Comparison of ENCODE assay signal across 19 cellular contexts in the genomic region with DNA sequence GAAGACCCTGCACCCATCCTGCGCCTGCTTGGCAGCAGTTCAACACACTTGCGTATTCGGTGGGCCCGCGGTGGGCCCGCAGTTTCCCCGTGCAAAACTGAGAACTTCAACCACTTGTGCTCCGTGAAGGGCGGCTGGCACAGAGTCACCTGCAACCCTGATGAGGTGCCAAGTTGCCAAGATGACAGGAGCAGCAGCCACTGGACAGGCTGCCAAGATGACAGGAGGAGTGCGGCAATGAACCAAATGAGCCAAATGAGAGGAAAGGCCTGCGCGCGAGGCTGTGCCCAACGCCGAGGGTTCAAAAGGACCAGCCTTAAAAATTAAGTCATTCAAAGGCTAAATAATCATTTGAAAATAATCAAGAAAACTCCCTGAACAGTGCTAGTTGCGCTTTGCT. TPM values are rescaled to one million over a fixed set of nuclear protein-coding genes. Genes with fewer than 3 reads are reported as not detected.
DNase-seq lines count a peak whose midpoint lies in the region; ATAC-seq, FAIRE-seq and TF ChIP-seq lines count a peak whose summit lies in the region.
"Had no signal": no experiment of that assay in that cellular context is flagged by ENCODE, and none has a peak within 500 bp of the region (broad histone marks: within the 10 kb centered on the region; RNA-seq: fewer than 3 reads in every experiment).

No MANE protein-coding gene starts in this region.

- WGBS in K562 (ENCODE audit: insufficient coverage, low coverage, missing lambda C conversion rate), result 93% methylated on average over 11 of the region's 16 CpGs

- H3K27me3 ChIP-seq in K562 (ENCODE audit: control insufficient read depth in 2 of 2, insufficient read depth in 2 of 2, low read length in 2 of 2), result no peaks in the 10 kb centered on the region

- CTCF ChIA-PET in K562 (lab: Yijun Ruan, JAX; ENCODE audit: low intra/inter-chr PET ratio), result no interaction called here

- peaks cover 28% of the 10 kb centered on the region; the same call in 2 of the 3 replicates for H3K79me2 ChIP-seq in K562 (ENCODE audit: control insufficient read depth, insufficient read depth, low read length)

- H3K36me3 ChIP-seq in K562 (ENCODE audit: control insufficient read depth, insufficient read depth, low read length), result peaks cover 98% of the 10 kb centered on the region

- peaks cover 100% of the 10 kb centered on the region for H3K36me3 Mint-ChIP-seq in activated T-cell treated with anti-CD3 and anti-CD28 coated beads, Interleukin-2, amount 50 U/mL, for 24 hours (ENCODE audit: low read depth)
- H3K36me3 Mint-ChIP-seq in stimulated activated effector memory CD8-positive, alpha-beta T cell treated with anti-CD3 and anti-CD28 coated beads, Interleukin-12 subunit alpha, Interleukin-12 subunit beta, amount 100 ng/mL, for 72 hours, result peaks cover 100% of the 10 kb centered on the region

- peaks cover 5% of the 10 kb centered on the region for H3K9me1 ChIP-seq in K562 (ENCODE audit: control insufficient read depth, insufficient read depth, low read length)

- TF ChIP-seq EP300 in K562 (IDR thresholded peaks at IDR 0.05; ENCODE audit: low read length), result no peak

- ATAC-seq in K562 (no peak), left lobe of liver (peak; percentile 86)
- no peak for ATAC-seq in stimulated activated effector memory CD8-positive, alpha-beta T cell treated with anti-CD3 and anti-CD28 coated beads, Interleukin-12 subunit alpha, Interleukin-12 subunit beta, amount 100 ng/mL, for 72 hours
- no peak for ATAC-seq in stimulated activated naive CD8-positive, alpha-beta T cell treated with anti-CD3 and anti-CD28 coated beads, Interleukin-15, Interleukin-2, amounts not matched to agents 100 U/mL and 50 U/mL, for 24 hours
- ATAC-seq: GM12878, PC-3 had no signal

- no TSS peak for BruUV-seq in K562 (replicated peaks; lab: Mats Ljungman, UMichigan)

- FAIRE-seq in K562 (lab: Jason Lieb, UNC), result no peak
- FAIRE-seq: GM12878 had no signal

- no peak for TF ChIP-seq POLR2A in K562 (conservative IDR thresholded peaks at IDR 0.05)

- H3K4me3 ChIP-seq in K562 (no peak overlapping the region), foreskin fibroblast (ENCODE audit: low read depth in 1 of 2, low read length in 2 of 2) (no peak overlapping the region)
- H3K4me3 ChIP-seq: GM12878, GM23248 had no signal

- no peak overlapping the region for H3K27ac ChIP-seq in K562 (ENCODE audit: extremely low read depth, low read depth, low read length)
- H3K27ac ChIP-seq: GM23248 had no signal

- H3K27me3 Mint-ChIP-seq in activated T-cell treated with anti-CD3 and anti-CD28 coated beads, Interleukin-2, amount 50 U/mL, for 24 hours, result no peaks in the 10 kb centered on the region

- H3K4me1 ChIP-seq in K562 (replicated peaks in 1 of 2; ENCODE audit: control insufficient read depth in 2 of 2, insufficient read depth in 2 of 2, low read length in 2 of 2), result peaks cover 0 to 3% of the 10 kb centered on the region in 2 experiments; a peak in 1 of 5 replicates

- POLR2A ChIA-PET in K562 (lab: Yijun Ruan, JAX), result interaction anchor here (1.7 kb wide), 1 partner anchor 31 kb away, joined by 6 read pairs; no protein-coding TSS in a partner anchor

- H4K20me1 ChIP-seq in K562 (replicated peaks; ENCODE audit: control insufficient read depth, insufficient read depth, low read length), result peaks cover 14% of the 10 kb centered on the region; the same call in 1 of the 2 replicates

- no peaks in the 10 kb centered on the region for H3K9me3 Mint-ChIP-seq in activated T-cell treated with anti-CD3 and anti-CD28 coated beads, Interleukin-2, amount 50 U/mL, for 24 hours
- H3K9me3 Mint-ChIP-seq in stimulated activated effector memory CD8-positive, alpha-beta T cell treated with anti-CD3 and anti-CD28 coated beads, Interleukin-12 subunit alpha, Interleukin-12 subunit beta, amount 100 ng/mL, for 72 hours, result no peaks in the 10 kb centered on the region
- H3K9me3 Mint-ChIP-seq: CD14-positive monocyte had no signal

- H3K4me1 Mint-ChIP-seq in activated T-cell treated with anti-CD3 and anti-CD28 coated beads, Interleukin-2, amount 50 U/mL, for 24 hours (ENCODE audit: low read depth), result peaks cover 40% of the 10 kb centered on the region
- peaks cover 39% of the 10 kb centered on the region for H3K4me1 Mint-ChIP-seq in stimulated activated effector memory CD8-positive, alpha-beta T cell treated with anti-CD3 and anti-CD28 coated beads, Interleukin-12 subunit alpha, Interleukin-12 subunit beta, amount 100 ng/mL, for 72 hours
- H3K4me1 Mint-ChIP-seq: CD14-positive monocyte had no signal

- no peaks in the 10 kb centered on the region for H3K9me3 ChIP-seq in K562 (replicated peaks; ENCODE audit: control insufficient read depth, insufficient read depth, low read depth, low read length)

- H2AFZ ChIP-seq in K562 (ENCODE audit: low read depth, low read length), result no peak overlapping the region
- H2AFZ ChIP-seq: GM23248 had no signal

- in situ Hi-C loops in K562 (cut with MboI), result no loop called here

- no peak overlapping the region for H3K9ac ChIP-seq in K562 (ENCODE audit: insufficient read depth in 1 of 2, low read depth in 2 of 2, low read length in 2 of 2)
- H3K9ac ChIP-seq: GM23248 had no signal

- H3K27ac Mint-ChIP-seq in activated T-cell treated with anti-CD3 and anti-CD28 coated beads, Interleukin-2, amount 50 U/mL, for 24 hours, result peak overlapping the region; percentile 57
- H3K27ac Mint-ChIP-seq in stimulated activated effector memory CD8-positive, alpha-beta T cell treated with anti-CD3 and anti-CD28 coated beads, Interleukin-12 subunit alpha, Interleukin-12 subunit beta, amount 100 ng/mL, for 72 hours, result peak overlapping the region; percentile 60

- DNase-seq in activated T-cell treated with anti-CD3 and anti-CD28 coated beads, Interleukin-2, amount 50 U/mL, for 24 hours, result no peak
- no peak for DNase-seq in activated T-cell treated with anti-CD3 and anti-CD28 coated beads, Interleukin-2, amount 50 U/mL, for 48 hours
- no peak for DNase-seq in K562 (ENCODE audit: extremely low read depth in 1 of 4, low spot score in 3 of 4)
- DNase-seq in left lobe of liver (ENCODE audit: low spot score), result peak; percentile 85
- DNase-seq in stimulated activated effector memory CD8-positive, alpha-beta T cell treated with anti-CD3 and anti-CD28 coated beads, Interleukin-12 subunit alpha, Interleukin-12 subunit beta, amount 100 ng/mL, for 72 hours (ENCODE audit: low spot score in 2 of 2), result no peak
- no peak for DNase-seq in stimulated activated naive CD8-positive, alpha-beta T cell treated with anti-CD3 and anti-CD28 coated beads, Interleukin-15, Interleukin-2, amounts not matched to agents 100 U/mL and 50 U/mL, for 24 hours
- no peak for DNase-seq in foreskin fibroblast
- DNase-seq in effector CD8-positive, alpha-beta T cell (lab: John Stamatoyannopoulos, UW), result no peak
- DNase-seq: DMS53, GM23248, MV-4-11, NCI-H1417 treated with DMSO at 0.1 percent for 48 hours, NCI-H2081, NCI-H526 treated with DMSO at 0.1 percent for 48 hours, PC-3 had no signal

- no peak overlapping the region for H3K4me3 Mint-ChIP-seq in activated T-cell treated with anti-CD3 and anti-CD28 coated beads, Interleukin-2, amount 50 U/mL, for 24 hours
- no peak overlapping the region for H3K4me3 Mint-ChIP-seq in stimulated activated effector memory CD8-positive, alpha-beta T cell treated with anti-CD3 and anti-CD28 coated beads, Interleukin-12 subunit alpha, Interleukin-12 subunit beta, amount 100 ng/mL, for 72 hours
- H3K4me3 Mint-ChIP-seq: CD14-positive monocyte had no signal

- no peak for TF ChIP-seq RAD21 in K562 (CRISPR knock-in tag; conservative IDR thresholded peaks at IDR 0.05 in 1 of 2, IDR thresholded peaks at IDR 0.05 in 1 of 2)

- intact Hi-C loops in K562 (cut with micrococcal nuclease), result no loop called here

- no peak overlapping the region for H3K4me2 ChIP-seq in K562 (ENCODE audit: insufficient read depth, low read length)

- no peak for TF ChIP-seq CTCF in K562 (IDR thresholded peaks at IDR 0.05 in 2 of 3, conservative IDR thresholded peaks at IDR 0.05 in 1 of 3; ENCODE audit: insufficient read depth in 2 of 3, low read depth in 1 of 3, low read length in 3 of 3)
- TF ChIP-seq CTCF in foreskin fibroblast (IDR thresholded peaks at IDR 0.05; ENCODE audit: low read depth, low read length), result no peak

RNA-seq across cellular contexts. Expression of a gene that starts 20.1 kb away (rescaled TPM):
- total RNA-seq in K562 (2011; cell fraction: chromatin; rRNA removed; ENCODE audit: low replicate concordance), result 117 and 149 TPM in 2 replicates
- 70.2 and 72.0 TPM in 2 replicates for total RNA-seq in K562 (2011; cell fraction: nucleolus; rRNA removed)
- total RNA-seq in K562 (2011; cell fraction: nucleoplasm; rRNA removed), result 82.5 and 92.1 TPM in 2 replicates
- total RNA-seq in K562 (2014; rRNA removed) (31.2 and 36.7 TPM in 2 replicates), K562 (2014; rRNA removed; fragmentation: Illumina TruSeq; extraction: Trizol) (22.2 and 23.4 TPM in 2 replicates), K562 (2015; rRNA removed; fragmentation: Illumina TruSeq; extraction: Trizol) (26.8 and 27.1 TPM in 2 replicates), K562 (2021) (38.2 and 43.6 TPM in 2 replicates), left lobe of liver (22.8 TPM)
- polyA plus RNA-seq in K562 (2011; rRNA removed) (40.5 and 50.2 TPM in 2 replicates), K562 (2014; fragmentation: Illumina TruSeq; extraction: Trizol) (37.4 and 37.9 TPM in 2 replicates), K562 (2014; fragmentation: Nextera tagmentation; extraction: Ambion mirVana) (1 to 10 TPM; 4.4 to 4.8 TPM), K562 (2014; rRNA removed) (44.3 and 46.8 TPM in 2 replicates)
- 31.2 and 58.5 TPM in 2 replicates for polyA plus RNA-seq in K562 (2011; cell fraction: cytosol; rRNA removed)
- polyA plus RNA-seq in K562 (2011; cell fraction: nucleus; rRNA removed), result 256 and 286 TPM in 2 replicates
- 23.7 and 36.2 TPM in 2 replicates for polyA plus RNA-seq in K562 (2012)
- 32.2 and 34.2 TPM in 2 replicates for polyA minus RNA-seq in K562 (2011; rRNA and poly(A)+ RNA removed)
- 13.9 and 15.7 TPM in 2 replicates for polyA minus RNA-seq in K562 (2011; cell fraction: cytosol; rRNA and poly(A)+ RNA removed)
- polyA minus RNA-seq in K562 (2011; cell fraction: nucleus; rRNA and poly(A)+ RNA removed), result 35.7 and 49.3 TPM in 2 replicates

RNA-seq across cellular contexts. Expression of a gene that starts 31.7 kb away (rescaled TPM):
- 26.6 and 28.0 TPM in 2 replicates for total RNA-seq in K562 (2011; cell fraction: chromatin; rRNA removed; ENCODE audit: low replicate concordance)
- total RNA-seq in K562 (2011; cell fraction: nucleolus; rRNA removed), result 15.2 and 19.5 TPM in 2 replicates
- total RNA-seq in K562 (2011; cell fraction: nucleoplasm; rRNA removed), result 23.8 and 32.1 TPM in 2 replicates
- 22.2 and 26.0 TPM in 2 replicates for total RNA-seq in K562 (2014; rRNA removed)
- 21.8 and 23.4 TPM in 2 replicates for total RNA-seq in K562 (2014; rRNA removed; fragmentation: Illumina TruSeq; extraction: Trizol)
- 22.4 and 23.0 TPM in 2 replicates for total RNA-seq in K562 (2015; rRNA removed; fragmentation: Illumina TruSeq; extraction: Trizol)
- 29.0 and 31.6 TPM in 2 replicates for total RNA-seq in K562 (2021)
- polyA plus RNA-seq in K562 (2011; rRNA removed), result 24.6 and 26.3 TPM in 2 replicates
- polyA plus RNA-seq in K562 (2011; cell fraction: cytosol; rRNA removed), result 20.8 and 25.4 TPM in 2 replicates
- 19.8 and 21.7 TPM in 2 replicates for polyA plus RNA-seq in K562 (2011; cell fraction: nucleus; rRNA removed)
- 21.3 and 23.2 TPM in 2 replicates for polyA plus RNA-seq in K562 (2012)
- 22.2 TPM in 2 replicates for polyA plus RNA-seq in K562 (2014; fragmentation: Illumina TruSeq; extraction: Trizol)
- 10 to 100 TPM in 1 of 2 experiments, 1 to 10 TPM in 1; 7.5 to 12.9 TPM for polyA plus RNA-seq in K562 (2014; fragmentation: Nextera tagmentation; extraction: Ambion mirVana)
- 24.9 and 25.7 TPM in 2 replicates for polyA plus RNA-seq in K562 (2014; rRNA removed)
- 31.4 and 32.6 TPM in 2 replicates for polyA minus RNA-seq in K562 (2011; rRNA and poly(A)+ RNA removed)
- 15.6 and 17.0 TPM in 2 replicates for polyA minus RNA-seq in K562 (2011; cell fraction: cytosol; rRNA and poly(A)+ RNA removed)
- polyA minus RNA-seq in K562 (2011; cell fraction: nucleus; rRNA and poly(A)+ RNA removed), result 6.1 and 10.0 TPM in 2 replicates
- 19.3 TPM for total RNA-seq in left lobe of liver

RNA-seq across cellular contexts. Expression of a gene that starts 44.6 kb away (rescaled TPM):
- 13.1 and 14.9 TPM in 2 replicates for total RNA-seq in K562 (2011; cell fraction: chromatin; rRNA removed; ENCODE audit: low replicate concordance)
- 7.5 and 9.5 TPM in 2 replicates for total RNA-seq in K562 (2011; cell fraction: nucleolus; rRNA removed)
- 8.6 and 8.8 TPM in 2 replicates for total RNA-seq in K562 (2011; cell fraction: nucleoplasm; rRNA removed)
- total RNA-seq in K562 (2014; rRNA removed) (11.1 and 11.2 TPM in 2 replicates), K562 (2014; rRNA removed; fragmentation: Illumina TruSeq; extraction: Trizol) (7.4 and 7.9 TPM in 2 replicates), K562 (2015; rRNA removed; fragmentation: Illumina TruSeq; extraction: Trizol) (9.2 and 10.2 TPM in 2 replicates), K562 (2021) (11.1 and 12.6 TPM in 2 replicates), left lobe of liver (6.2 TPM)
- polyA plus RNA-seq in K562 (2011; rRNA removed) (8.5 and 12.2 TPM in 2 replicates), K562 (2014; fragmentation: Illumina TruSeq; extraction: Trizol) (5.9 and 7.9 TPM in 2 replicates), K562 (2014; fragmentation: Nextera tagmentation; extraction: Ambion mirVana) (1 to 10 TPM in 1 of 2 experiments, under 1 TPM in 1; 1.00 to 1.1 TPM), K562 (2014; rRNA removed) (9.1 and 10.5 TPM in 2 replicates)
- polyA plus RNA-seq in K562 (2011; cell fraction: cytosol; rRNA removed), result 4.3 and 4.4 TPM in 2 replicates
- polyA plus RNA-seq in K562 (2011; cell fraction: nucleus; rRNA removed), result 8.0 and 8.3 TPM in 2 replicates
- polyA plus RNA-seq in K562 (2012), result 6.7 and 8.1 TPM in 2 replicates
- polyA minus RNA-seq in K562 (2011; rRNA and poly(A)+ RNA removed), result 6.6 and 6.8 TPM in 2 replicates
- 3.8 and 6.5 TPM in 2 replicates for polyA minus RNA-seq in K562 (2011; cell fraction: cytosol; rRNA and poly(A)+ RNA removed)
- polyA minus RNA-seq in K562 (2011; cell fraction: nucleus; rRNA and poly(A)+ RNA removed), result 1.9 and 3.9 TPM in 2 replicates

RNA-seq across cellular contexts. Expression of a gene that starts 46.3 kb away (rescaled TPM):
- total RNA-seq in K562 (2011; cell fraction: chromatin; rRNA removed; ENCODE audit: low replicate concordance), result not detected in 2 replicates
- 0.13 TPM in 1 of 2 replicates, not detected in the other for total RNA-seq in K562 (2011; cell fraction: nucleolus; rRNA removed)
- total RNA-seq in K562 (2011; cell fraction: nucleoplasm; rRNA removed), result 0.15 TPM in 1 of 2 replicates, not detected in the other
- total RNA-seq in K562 (2014; rRNA removed) (not detected in 2 replicates), K562 (2014; rRNA removed; fragmentation: Illumina TruSeq; extraction: Trizol) (not detected in 2 replicates), K562 (2015; rRNA removed; fragmentation: Illumina TruSeq; extraction: Trizol) (not detected in 2 replicates), K562 (2021) (0.27 and 0.31 TPM in 2 replicates), left lobe of liver (125 TPM)
- polyA plus RNA-seq in K562 (2011; rRNA removed) (not detected in 2 replicates), K562 (2014; fragmentation: Illumina TruSeq; extraction: Trizol) (not detected in 2 replicates), K562 (2014; fragmentation: Nextera tagmentation; extraction: Ambion mirVana) (not detected), K562 (2014; rRNA removed) (0.04 and 0.05 TPM in 2 replicates)
- polyA plus RNA-seq in K562 (2011; cell fraction: cytosol; rRNA removed), result 0.03 TPM in 1 of 2 replicates, not detected in the other
- 0.06 and 0.10 TPM in 2 replicates for polyA plus RNA-seq in K562 (2011; cell fraction: nucleus; rRNA removed)
- 0.03 TPM in 1 of 2 replicates, not detected in the other for polyA plus RNA-seq in K562 (2012)
- polyA minus RNA-seq in K562 (2011; rRNA and poly(A)+ RNA removed), result not detected in 2 replicates
- polyA minus RNA-seq in K562 (2011; cell fraction: cytosol; rRNA and poly(A)+ RNA removed), result not detected in 2 replicates
- polyA minus RNA-seq in K562 (2011; cell fraction: nucleus; rRNA and poly(A)+ RNA removed), result not detected in 2 replicates
- total RNA-seq: A172, HT1080, PC-3 had no signal
